14 cellular contexts compared by ENCODE assay signal in genomic region chr3:129545951-129546350, GRCh38. TPM values are rescaled to one million over a fixed set of nuclear protein-coding genes. Genes with fewer than 3 reads are reported as not detected.
DNase-seq lines count a peak whose midpoint lies in the region; ATAC-seq and TF ChIP-seq lines count a peak whose summit lies in the region.
"Not testable (repeated sequence)": the region's sequence is repeated elsewhere in the genome, so short reads cannot be mapped to it uniquely, and the experiment has no call there.
"Had no signal": no experiment of that assay in that cellular context is flagged by ENCODE, and none has a peak within 500 bp of the region (broad histone marks: within the 10 kb centered on the region; RNA-seq: fewer than 3 reads in every experiment).

No MANE protein-coding gene starts in this region.

- not testable (repeated sequence) for H3K27ac Mint-ChIP-seq in WTC11

- not testable (repeated sequence) for H3K4me3 Mint-ChIP-seq in WTC11

- H3K4me3 ChIP-seq in HEK293 (ENCODE audit: low read depth, low read length): not testable (repeated sequence)

- not testable (repeated sequence) for ATAC-seq in WTC11, Right ventricle myocardium inferior

- H3K36me3 Mint-ChIP-seq in WTC11: not testable (repeated sequence)

- H3K4me1 ChIP-seq in HEK293 (ENCODE audit: control insufficient read depth, insufficient read depth, low read length): not testable (repeated sequence)

- H3K4me1 Mint-ChIP-seq in WTC11: not testable (repeated sequence)

- CTCF ChIA-PET in HEK293 (lab: Yijun Ruan, JAX); WTC11 (lab: Charles Lee): not testable (repeated sequence)

- DNase-seq in WTC11 (ENCODE audit: low spot score): not testable (repeated sequence)
- DNase-seq in Right ventricle myocardium inferior (ENCODE audit: missing footprints): peak; percentile 28

- H3K9me3 Mint-ChIP-seq in WTC11: not testable (repeated sequence)

- POLR2A ChIA-PET in HEK293 (lab: Yijun Ruan, JAX); WTC11 (lab: Charles Lee): not testable (repeated sequence)

- H3K27me3 Mint-ChIP-seq in WTC11 (ENCODE audit: low read depth): not testable (repeated sequence)

- not testable (repeated sequence) for TF ChIP-seq CTCF in HEK293 (tag by site-specific recombination; IDR thresholded peaks at IDR 0.05); WTC11 (IDR thresholded peaks at IDR 0.05)

- intact Hi-C loops in Right ventricle myocardium inferior (cut with DNase I): not testable (repeated sequence)

- H3K9me3 ChIP-seq in HEK293 (ENCODE audit: control insufficient read depth, insufficient read depth, low read depth, low read length): not testable (repeated sequence)

- not testable (repeated sequence) for H3K36me3 ChIP-seq in HEK293 (ENCODE audit: control insufficient read depth in 2 of 2, insufficient read depth in 1 of 2, low read length in 2 of 2)

- H3K27ac ChIP-seq in HEK293 (ENCODE audit: extremely low read depth, low read depth, low read length): not testable (repeated sequence)

TF ChIP-seq in HEK293, 187 proteins besides CTCF, POLR2A, EP300 and RAD21:
- TF ChIP-seq REPIN1 (tag by site-specific recombination; IDR thresholded peaks at IDR 0.05; ENCODE audit: low read depth): peak; percentile 81; the same call in 1 of the 2 replicates

TF ChIP-seq in WTC11, 78 proteins besides CTCF, POLR2A, EP300 and RAD21:
- peak; percentile 67 for TF ChIP-seq HMGA2 (CRISPR knock-in tag; IDR thresholded peaks at IDR 0.05)
TF ChIP-seq in WTC11: peak in this region for 1; not testable (repeated sequence) for 77.

RNA-seq across cellular contexts. Expression of gene H1-8, which starts 3.0 kb away (rescaled TPM):
- total RNA-seq in WTC11 (2021) (not detected in 3 replicates), Right ventricle myocardium inferior (not detected)
- total RNA-seq: A172; A673; B cell; Caco-2; Calu3; CD4-positive, alpha-beta memory T cell; CD4-positive, alpha-beta T cell; CD4-positive, CD25-positive, alpha-beta regulatory T cell; CD8-positive, alpha-beta memory T cell; CD8-positive, alpha-beta T cell; Daoy had no signal

RNA-seq across cellular contexts. Expression of gene RHO, which starts 17.5 kb away (rescaled TPM):
- total RNA-seq in WTC11 (2021) (not detected in 3 replicates), Right ventricle myocardium inferior (not detected)
- total RNA-seq: A172; A673; Caco-2; Calu3; CD4-positive, alpha-beta memory T cell; CD4-positive, alpha-beta T cell; CD4-positive, CD25-positive, alpha-beta regulatory T cell; CD8-positive, alpha-beta memory T cell; CD8-positive, alpha-beta T cell; Daoy had no signal
